ENCODE assay signal across 1 cellular context in genomic region chr1:235075955-235076308, GRCh38.
TF ChIP-seq lines count a peak whose summit lies in the region.

No MANE protein-coding gene starts in this region.

TF ChIP-seq in HepG2, 621 proteins besides CTCF, POLR2A, EP300 and RAD21 (continued from another document):
- TF ChIP-seq HIC2 (CRISPR knock-in tag; IDR thresholded peaks at IDR 0.05; ENCODE audit: low read depth): 0 out of 2 replicates have a peak, but pooled peaks have one; percentile 0
